1 cellular context compared by ENCODE assay signal in genomic region chr1:1599030-1599916, GRCh38.
A peak's percentile ranks its signal among the peaks of the same experiment; 100 is the strongest.
TF ChIP-seq lines count a peak whose summit lies in the region.

No MANE protein-coding gene starts in this region.

TF ChIP-seq in K562, 482 proteins besides CTCF, POLR2A, EP300 and RAD21 (continued from another document):
- TF ChIP-seq MEF2A (IDR thresholded peaks at IDR 0.05; ENCODE audit: control insufficient read depth, low read depth, low read length), result no peak
- no peak for TF ChIP-seq ZNF184 (CRISPR knock-in tag; IDR thresholded peaks at IDR 0.05)
- peak; percentile 36; the same call in 1 of the 2 replicates for TF ChIP-seq E2F4 (CRISPR knock-in tag; IDR thresholded peaks at IDR 0.05; ENCODE audit: low read depth)
- TF ChIP-seq TEAD4 (IDR thresholded peaks at IDR 0.05; ENCODE audit: low read length), result no peak
- peak; percentile 92; the same call in 1 of the 2 replicates for TF ChIP-seq TEAD4 (CRISPR knock-in tag; IDR thresholded peaks at IDR 0.05; ENCODE audit: borderline replicate concordance)
- no peak for TF ChIP-seq CBFA2T2 (conservative IDR thresholded peaks at IDR 0.05)
- no peak for TF ChIP-seq ETV6 (IDR thresholded peaks at IDR 0.05; ENCODE audit: borderline replicate concordance in 1 of 2, low read depth in 2 of 2, low read length in 1 of 2)
- TF ChIP-seq ETV6 (CRISPR knock-in tag; IDR thresholded peaks at IDR 0.05; ENCODE audit: borderline replicate concordance), result peak; percentile 91; the same call in 1 of the 2 replicates
- TF ChIP-seq, protein P1, sequence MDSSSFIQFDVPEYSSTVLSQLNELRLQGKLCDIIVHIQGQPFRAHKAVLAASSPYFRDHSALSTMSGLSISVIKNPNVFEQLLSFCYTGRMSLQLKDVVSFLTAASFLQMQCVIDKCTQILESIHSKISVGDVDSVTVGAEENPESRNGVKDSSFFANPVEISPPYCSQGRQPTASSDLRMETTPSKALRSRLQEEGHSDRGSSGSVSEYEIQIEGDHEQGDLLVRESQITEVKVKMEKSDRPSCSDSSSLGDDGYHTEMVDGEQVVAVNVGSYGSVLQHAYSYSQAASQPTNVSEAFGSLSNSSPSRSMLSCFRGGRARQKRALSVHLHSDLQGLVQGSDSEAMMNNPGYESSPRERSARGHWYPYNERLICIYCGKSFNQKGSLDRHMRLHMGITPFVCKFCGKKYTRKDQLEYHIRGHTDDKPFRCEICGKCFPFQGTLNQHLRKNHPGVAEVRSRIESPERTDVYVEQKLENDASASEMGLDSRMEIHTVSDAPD (CRISPR knock-in tag; IDR thresholded peaks at IDR 0.05), result no peak
- TF ChIP-seq NCOA2 (IDR thresholded peaks at IDR 0.05; ENCODE audit: partially characterized antibody in 2 of 2), result no peak
- no peak for TF ChIP-seq DLX4 (CRISPR knock-in tag; IDR thresholded peaks at IDR 0.05)
- no peak for TF ChIP-seq TAF7 (tag; IDR thresholded peaks at IDR 0.05)
- TF ChIP-seq MYNN (IDR thresholded peaks at IDR 0.05), result no peak
- TF ChIP-seq MYNN (CRISPR knock-in tag; IDR thresholded peaks at IDR 0.05), result no peak
- TF ChIP-seq MECOM (CRISPR knock-in tag; IDR thresholded peaks at IDR 0.05), result no peak
- TF ChIP-seq ZNF583 (CRISPR knock-in tag; IDR thresholded peaks at IDR 0.05), result no peak
- no peak for TF ChIP-seq ZFPM2 (CRISPR knock-in tag; IDR thresholded peaks at IDR 0.05)
- TF ChIP-seq, protein P2, sequence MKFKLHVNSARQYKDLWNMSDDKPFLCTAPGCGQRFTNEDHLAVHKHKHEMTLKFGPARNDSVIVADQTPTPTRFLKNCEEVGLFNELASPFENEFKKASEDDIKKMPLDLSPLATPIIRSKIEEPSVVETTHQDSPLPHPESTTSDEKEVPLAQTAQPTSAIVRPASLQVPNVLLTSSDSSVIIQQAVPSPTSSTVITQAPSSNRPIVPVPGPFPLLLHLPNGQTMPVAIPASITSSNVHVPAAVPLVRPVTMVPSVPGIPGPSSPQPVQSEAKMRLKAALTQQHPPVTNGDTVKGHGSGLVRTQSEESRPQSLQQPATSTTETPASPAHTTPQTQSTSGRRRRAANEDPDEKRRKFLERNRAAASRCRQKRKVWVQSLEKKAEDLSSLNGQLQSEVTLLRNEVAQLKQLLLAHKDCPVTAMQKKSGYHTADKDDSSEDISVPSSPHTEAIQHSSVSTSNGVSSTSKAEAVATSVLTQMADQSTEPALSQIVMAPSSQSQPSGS (CRISPR knock-in tag; IDR thresholded peaks at IDR 0.05), result peak; percentile 77; the same call in 1 of the 2 replicates
- TF ChIP-seq, protein P3, sequence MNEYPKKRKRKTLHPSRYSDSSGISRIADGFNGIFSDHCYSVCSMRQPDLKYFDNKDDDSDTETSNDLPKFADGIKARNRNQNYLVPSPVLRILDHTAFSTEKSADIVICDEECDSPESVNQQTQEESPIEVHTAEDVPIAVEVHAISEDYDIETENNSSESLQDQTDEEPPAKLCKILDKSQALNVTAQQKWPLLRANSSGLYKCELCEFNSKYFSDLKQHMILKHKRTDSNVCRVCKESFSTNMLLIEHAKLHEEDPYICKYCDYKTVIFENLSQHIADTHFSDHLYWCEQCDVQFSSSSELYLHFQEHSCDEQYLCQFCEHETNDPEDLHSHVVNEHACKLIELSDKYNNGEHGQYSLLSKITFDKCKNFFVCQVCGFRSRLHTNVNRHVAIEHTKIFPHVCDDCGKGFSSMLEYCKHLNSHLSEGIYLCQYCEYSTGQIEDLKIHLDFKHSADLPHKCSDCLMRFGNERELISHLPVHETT (CRISPR knock-in tag; conservative IDR thresholded peaks at IDR 0.05 in 1 of 2, IDR thresholded peaks at IDR 0.05 in 1 of 2), result no peak
- TF ChIP-seq THRAP3 (IDR thresholded peaks at IDR 0.05; ENCODE audit: borderline replicate concordance), result no peak
- TF ChIP-seq SMARCA5 (IDR thresholded peaks at IDR 0.05), result no peak
- TF ChIP-seq GATAD2B (IDR thresholded peaks at IDR 0.05; ENCODE audit: borderline replicate concordance), result 0 out of 2 replicates have a peak, but pooled peaks have one; percentile 77
- no peak for TF ChIP-seq MYBL2 (IDR thresholded peaks at IDR 0.05; ENCODE audit: low read depth)
- peak; percentile 76; the same call in 1 of the 2 replicates for TF ChIP-seq MYBL2 (CRISPR knock-in tag; IDR thresholded peaks at IDR 0.05; ENCODE audit: borderline replicate concordance)
- no peak for TF ChIP-seq ZNF384 (IDR thresholded peaks at IDR 0.05; ENCODE audit: low read depth, low read length)
- TF ChIP-seq ZC3H4 (CRISPR knock-in tag; IDR thresholded peaks at IDR 0.05; ENCODE audit: borderline replicate concordance), result peak; percentile 57; the same call in 1 of the 2 replicates
TF ChIP-seq in K562: peak in this region for 63.
